ENCODE assay signal across 14 cellular contexts in the genomic region with DNA sequence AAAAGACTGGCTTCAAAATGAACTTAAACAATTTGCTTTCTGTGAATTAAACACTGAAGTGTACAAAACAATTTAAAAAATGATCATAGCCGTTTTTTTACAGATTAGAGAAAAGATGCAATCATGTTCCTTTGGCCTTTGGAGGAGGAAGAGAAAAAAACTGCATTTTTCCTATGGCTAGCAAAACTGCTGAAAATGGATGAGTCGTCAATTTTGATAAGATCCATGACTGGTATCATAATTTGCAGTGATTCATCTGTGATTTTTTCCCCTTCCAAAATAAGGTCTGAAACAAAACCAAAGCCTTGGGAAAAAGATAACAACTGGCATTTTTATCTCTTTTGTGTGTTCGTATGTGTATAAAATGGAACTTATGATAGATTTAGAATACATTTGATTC.
"Had no signal": no experiment of that assay in that cellular context is flagged by ENCODE, and none has a peak within 500 bp of the region (broad histone marks: within the 10 kb centered on the region; RNA-seq: fewer than 3 reads in every experiment).

No MANE protein-coding gene starts in this region.

- ATAC-seq: left cardiac atrium, lower lobe of right lung, right cardiac atrium, Right ventricle myocardium inferior, T-cell had no signal

- H3K27ac ChIP-seq: cardiac muscle cell, epithelial cell of prostate, lower lobe of right lung, prostate gland had no signal

- H3K27me3 Mint-ChIP-seq: T-cell had no signal

- H3K27me3 ChIP-seq: cardiac muscle cell had no signal

- H3K4me3 ChIP-seq: cardiac muscle cell, lower lobe of right lung, prostate gland had no signal

- H3K9me3 ChIP-seq: lower lobe of right lung, prostate gland had no signal

- H3K4me3 Mint-ChIP-seq: neural crest cell, T-cell had no signal

- FAIRE-seq: astrocyte had no signal

- H3K36me3 ChIP-seq: cardiac muscle cell, lower lobe of right lung, prostate gland had no signal

- DNase-seq: activated CD4-positive, alpha-beta T cell treated with anti-CD3 and anti-CD28 coated beads for 48 hours; activated CD8-positive, alpha-beta memory T cell treated with anti-CD3 and anti-CD28 coated beads, Interleukin-2, amount 50 U/mL, for 4 hours; head of caudate nucleus; left cardiac atrium; lower lobe of right lung; right cardiac atrium; small intestine; T-cell had no signal

- H3K9me3 Mint-ChIP-seq: neural crest cell had no signal

- H3K4me1 ChIP-seq: lower lobe of right lung, prostate gland had no signal
